In genomic region chr17:28706471-28707338, GRCh38 we compare ENCODE assay signal across 2 cellular contexts.
TF ChIP-seq lines count a peak whose summit lies in the region.

No MANE protein-coding gene starts in this region.

TF ChIP-seq in SK-N-SH, 30 proteins besides CTCF, POLR2A, EP300 and RAD21 (continued from another document):
- TF ChIP-seq USF2 (IDR thresholded peaks at IDR 0.05; ENCODE audit: borderline replicate concordance, low read depth, low read length) (no peak), RXRA (IDR thresholded peaks at IDR 0.05; ENCODE audit: borderline replicate concordance, low read depth) (no peak), MXI1 (IDR thresholded peaks at IDR 0.05; ENCODE audit: low read depth, low read length) (peak; percentile 76; the same call in 1 of the 2 replicates), TEAD4 (IDR thresholded peaks at IDR 0.05; ENCODE audit: borderline replicate concordance, insufficient read depth) (no peak), SMC3 (IDR thresholded peaks at IDR 0.05; ENCODE audit: low read depth, low read length) (peak; percentile 18; the same call in 1 of the 2 replicates), ZBTB33 (IDR thresholded peaks at IDR 0.05; ENCODE audit: borderline replicate concordance, low read depth) (no peak), JUND (IDR thresholded peaks at IDR 0.05) (no peak), YY1 (IDR thresholded peaks at IDR 0.05; ENCODE audit: low read depth) (no peak), USF1 (IDR thresholded peaks at IDR 0.05; ENCODE audit: borderline replicate concordance, low read depth) (no peak), ELF1 (IDR thresholded peaks at IDR 0.05) (no peak), SIN3A (IDR thresholded peaks at IDR 0.05; ENCODE audit: borderline replicate concordance, low read depth, low read length) (no peak), FOXM1 (IDR thresholded peaks at IDR 0.05; ENCODE audit: low read depth) (no peak), TAF1 (IDR thresholded peaks at IDR 0.05; ENCODE audit: borderline replicate concordance, low read depth, low read length) (no peak), EZH2phosphoT487 (IDR thresholded peaks at IDR 0.05; ENCODE audit: borderline replicate concordance, low read depth) (no peak), IRF3 (IDR thresholded peaks at IDR 0.05; ENCODE audit: low read depth, low read length) (no peak), FOXJ3 (CRISPR knock-in tag; IDR thresholded peaks at IDR 0.05) (0 out of 2 replicates have a peak, but pooled peaks have one; percentile 22), MEF2A (IDR thresholded peaks at IDR 0.05; ENCODE audit: borderline replicate concordance, low read depth) (no peak), NRF1 (IDR thresholded peaks at IDR 0.05; ENCODE audit: low read depth, low read length) (no peak), PBX3 (IDR thresholded peaks at IDR 0.05) (no peak), REST (IDR thresholded peaks at IDR 0.05; ENCODE audit: low read depth, low read length) (no peak), RFX5 (IDR thresholded peaks at IDR 0.05; ENCODE audit: low read length) (no peak)

TF ChIP-seq in SK-N-SH treated with all-trans-retinoic acid at 6 μM for 48 hours, 23 proteins besides CTCF, POLR2A, EP300 and RAD21 (continued from another document):
- no peak for TF ChIP-seq CSRNP3 (CRISPR knock-in tag; IDR thresholded peaks at IDR 0.05)
